Comparison of ENCODE assay signal across 10 cellular contexts in genomic region chr6:157221817-157222175, GRCh38.
DNase-seq lines count a peak whose midpoint lies in the region; ATAC-seq and TF ChIP-seq lines count a peak whose summit lies in the region.
"Had no signal": no experiment of that assay in that cellular context is flagged by ENCODE, and none has a peak within 500 bp of the region (broad histone marks: within the 10 kb centered on the region; RNA-seq: fewer than 3 reads in every experiment).

No MANE protein-coding gene starts in this region.

- peaks cover 39% of the 10 kb centered on the region for H3K4me1 Mint-ChIP-seq in activated CD4-positive, alpha-beta T cell treated with anti-CD3 and anti-CD28 coated beads, Interleukin-2, amount 10 ng/mL, durations not matched to agents 7 days and 5 days
- H3K4me1 Mint-ChIP-seq in effector memory CD8-positive, alpha-beta T cell (ENCODE audit: low read depth in 2 of 2): peaks cover 10 to 22% of the 10 kb centered on the region in 2 donors

- peaks cover 25% of the 10 kb centered on the region for H3K4me1 ChIP-seq in OCI-LY7 (ENCODE audit: insufficient read depth, low read length, poor library complexity, severe bottlenecking)
- peaks cover 11 to 63% (median 38%) of the 10 kb centered on the region in 6 donors for H3K4me1 ChIP-seq in spleen

- intact Hi-C loops in OCI-LY7 (cut with micrococcal nuclease; ENCODE audit: unreplicated experiment): loop anchor here (2.0 to 10.0 kb wide), 2 partner anchors 53 to 343 kb away; no protein-coding TSS in a partner anchor
- intact Hi-C loops in spleen (cut with DNase I; ENCODE audit: low total_unique reads): no loop called here

- H3K4me3 Mint-ChIP-seq in activated CD4-positive, alpha-beta T cell treated with anti-CD3 and anti-CD28 coated beads, Interleukin-2, amount 10 ng/mL, durations not matched to agents 7 days and 5 days: peak overlapping the region; percentile 78
- H3K4me3 Mint-ChIP-seq in effector memory CD8-positive, alpha-beta T cell: peak overlapping the region; percentile 84 to 86

- DNase-seq in activated CD4-positive, alpha-beta T cell treated with anti-CD3 and anti-CD28 coated beads, Interleukin-2, amount 10 ng/mL, durations not matched to agents 7 days and 5 days: no peak
- DNase-seq in activated CD4-positive, alpha-beta T cell treated with anti-CD3 and anti-CD28 coated beads, Interleukin-2, amount 50 U/mL, for 1 hour: no peak
- no peak for DNase-seq in OCI-LY7 (ENCODE audit: low spot score)
- DNase-seq in effector memory CD8-positive, alpha-beta T cell: no peak
- DNase-seq in spleen: peak; percentile 79
- no peak for DNase-seq in NCI-H2227 treated with DMSO at 0.1 percent for 48 hours (lab: John Stamatoyannopoulos, UW)
- no peak for DNase-seq in NCI-H510A treated with DMSO at 0.1 percent for 48 hours (lab: John Stamatoyannopoulos, UW)
- no peak for DNase-seq in CD1c-positive myeloid dendritic cell (ENCODE audit: extremely low spot score)
- DNase-seq: NCI-H1417 treated with DMSO at 0.1 percent for 48 hours had no signal

- ATAC-seq in effector memory CD8-positive, alpha-beta T cell (replicated peaks): no peak

- no peaks in the 10 kb centered on the region for H3K27me3 Mint-ChIP-seq in activated CD4-positive, alpha-beta T cell treated with anti-CD3 and anti-CD28 coated beads, Interleukin-2, amount 10 ng/mL, durations not matched to agents 7 days and 5 days
- peaks cover 0 to 13% of the 10 kb centered on the region in 2 donors for H3K27me3 Mint-ChIP-seq in effector memory CD8-positive, alpha-beta T cell

- H3K36me3 ChIP-seq in OCI-LY7 (ENCODE audit: insufficient read depth, low read length) (no peaks in the 10 kb centered on the region), spleen (no peaks in the 10 kb centered on the region)

- CTCF ChIA-PET in activated CD4-positive, alpha-beta T cell treated with anti-CD3 and anti-CD28 coated beads, Interleukin-2, amount 10 ng/mL, durations not matched to agents 7 days and 5 days (lab: Charles Lee): interaction anchor here (5.2 kb wide), 1 partner anchor 14 kb away, joined by 18 read pairs; no protein-coding TSS in a partner anchor
- CTCF ChIA-PET in OCI-LY7 (lab: Charles Lee; ENCODE audit: unreplicated experiment): no interaction called here

- POLR2A ChIA-PET in activated CD4-positive, alpha-beta T cell treated with anti-CD3 and anti-CD28 coated beads, Interleukin-2, amount 10 ng/mL, durations not matched to agents 7 days and 5 days (lab: Charles Lee): no interaction called here
- POLR2A ChIA-PET in OCI-LY7 (lab: Charles Lee): no interaction called here

- H3K4me3 ChIP-seq in OCI-LY7 (ENCODE audit: low read depth, low read length, poor library complexity, severe bottlenecking) (no peak overlapping the region), spleen (peak overlapping the region in 2 of 8 donors; percentile 31 to 69)

- H3K27ac Mint-ChIP-seq in activated CD4-positive, alpha-beta T cell treated with anti-CD3 and anti-CD28 coated beads, Interleukin-2, amount 10 ng/mL, durations not matched to agents 7 days and 5 days: peak overlapping the region; percentile 85
- no peak overlapping the region for H3K27ac Mint-ChIP-seq in effector memory CD8-positive, alpha-beta T cell

- TF ChIP-seq CTCF in OCI-LY7 (conservative IDR thresholded peaks at IDR 0.05; ENCODE audit: low read length) (no peak), spleen (IDR thresholded peaks at IDR 0.05 in 8 of 11, conservative IDR thresholded peaks at IDR 0.05 in 3 of 11) (no peak)

- H3K4me2 ChIP-seq in OCI-LY7 (ENCODE audit: low read length): peak overlapping the region; percentile 69; the same call in 1 of the 2 replicates

- BruUV-seq in OCI-LY7 (replicated peaks; lab: Mats Ljungman, UMichigan): no TSS peak

- peaks cover 0 to 3% (median 0%) of the 10 kb centered on the region in 7 donors for H3K27me3 ChIP-seq in spleen (replicated peaks in 1 of 7)

- H3K9me2 ChIP-seq in OCI-LY7 (ENCODE audit: insufficient read depth, low read length): no peaks in the 10 kb centered on the region

- H3K36me3 Mint-ChIP-seq in activated CD4-positive, alpha-beta T cell treated with anti-CD3 and anti-CD28 coated beads, Interleukin-2, amount 10 ng/mL, durations not matched to agents 7 days and 5 days (ENCODE audit: low read depth): no peaks in the 10 kb centered on the region
- H3K36me3 Mint-ChIP-seq in effector memory CD8-positive, alpha-beta T cell (ENCODE audit: insufficient read depth): peaks cover 15% of the 10 kb centered on the region

- WGBS in spleen, 5 donors: 83 to 92% (median 88%) methylated on average over 10 to 11 of the region's 11 CpGs

- TF ChIP-seq POLR2A in spleen (IDR thresholded peaks at IDR 0.05): no peak

- no peaks in the 10 kb centered on the region for H3K79me2 ChIP-seq in OCI-LY7 (ENCODE audit: insufficient read depth, low read depth, low read length)

- no peak overlapping the region for H3K27ac ChIP-seq in OCI-LY7 (ENCODE audit: low read depth, low read length, poor library complexity, severe bottlenecking)
- H3K27ac ChIP-seq in spleen: no peak overlapping the region

- peak overlapping the region; percentile 85; the same call in 1 of the 2 replicates for H2AFZ ChIP-seq in OCI-LY7 (ENCODE audit: low read length)

- H3K9me3 ChIP-seq in OCI-LY7 (ENCODE audit: low read length) (no peaks in the 10 kb centered on the region), spleen (no peaks in the 10 kb centered on the region)
- H3K9me3 ChIP-seq: A549 had no signal

- H4K20me1 ChIP-seq in OCI-LY7 (ENCODE audit: insufficient read depth, low read length): no peaks in the 10 kb centered on the region

- H3K9me3 Mint-ChIP-seq in activated CD4-positive, alpha-beta T cell treated with anti-CD3 and anti-CD28 coated beads, Interleukin-2, amount 10 ng/mL, durations not matched to agents 7 days and 5 days: no peaks in the 10 kb centered on the region
- no peaks in the 10 kb centered on the region for H3K9me3 Mint-ChIP-seq in effector memory CD8-positive, alpha-beta T cell
